In the genomic region with DNA sequence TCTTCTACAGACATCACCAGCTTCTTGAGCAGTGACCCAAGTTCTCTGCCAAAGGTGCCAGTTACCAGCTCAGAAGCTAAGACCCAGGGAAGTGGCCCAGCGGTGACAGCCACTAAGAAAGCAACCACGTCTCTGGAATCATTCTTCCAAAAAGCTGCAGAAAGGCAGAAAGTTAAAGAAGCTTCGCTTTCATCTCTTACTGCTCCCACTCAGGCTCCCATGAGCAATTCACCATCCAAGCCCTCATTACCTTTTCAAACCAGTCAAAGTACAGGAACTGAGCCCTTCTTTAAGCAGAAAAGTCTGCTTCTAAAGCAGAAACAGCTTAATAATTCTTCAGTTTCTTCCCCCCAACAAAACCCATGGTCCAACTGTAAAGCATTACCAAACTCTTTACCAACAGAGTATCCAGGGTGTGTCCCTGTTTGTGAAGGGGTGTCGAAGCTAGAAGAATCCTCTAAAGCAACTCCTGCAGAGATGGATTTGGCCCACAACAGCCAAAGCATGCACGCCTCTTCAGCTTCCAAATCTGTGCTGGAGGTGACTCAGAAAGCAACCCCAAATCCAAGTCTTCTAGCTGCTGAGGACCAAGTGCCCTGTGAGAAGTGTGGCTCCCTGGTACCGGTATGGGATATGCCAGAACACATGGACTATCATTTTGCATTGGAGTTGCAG, we compare ENCODE assay signal across 28 cellular contexts. TPM values are rescaled to one million over a fixed set of nuclear protein-coding genes. Genes with fewer than 3 reads are reported as not detected.
DNase-seq lines count a peak whose midpoint lies in the region; ATAC-seq, FAIRE-seq and TF ChIP-seq lines count a peak whose summit lies in the region.
"Had no signal": no experiment of that assay in that cellular context is flagged by ENCODE, and none has a peak within 500 bp of the region (broad histone marks: within the 10 kb centered on the region; RNA-seq: fewer than 3 reads in every experiment).

No MANE protein-coding gene starts in this region.

- H4K8ac ChIP-seq in IMR-90 (ENCODE audit: low read depth in 2 of 2, low read length in 2 of 2) (no peak overlapping the region), mesenchymal stem cell (ENCODE audit: low read length) (no peak overlapping the region)

- peaks cover 20% of the 10 kb centered on the region for H3K36me3 ChIP-seq in IMR-90 (ENCODE audit: control insufficient read depth, insufficient read depth, low read length)
- H3K36me3 ChIP-seq in K562 (ENCODE audit: control insufficient read depth, insufficient read depth, low read length) = peaks cover 54% of the 10 kb centered on the region
- peaks cover 38 to 68% of the 10 kb centered on the region in 2 experiments for H3K36me3 ChIP-seq in mesenchymal stem cell (ENCODE audit: control insufficient read depth in 1 of 2, insufficient read depth in 2 of 2, low read depth in 1 of 2, low read length in 2 of 2)
- peaks cover 2 to 72% (median 15%) of the 10 kb centered on the region in 3 donors for H3K36me3 ChIP-seq in tibial nerve
- H3K36me3 ChIP-seq: neural progenitor cell had no signal

- H3K4me1 ChIP-seq in IMR-90 (ENCODE audit: control insufficient read depth, insufficient read depth, low read length) (no peaks in the 10 kb centered on the region), K562 (replicated peaks in 1 of 2; ENCODE audit: control insufficient read depth in 2 of 2, insufficient read depth in 2 of 2, low read length in 2 of 2) (peaks cover 5 to 14% of the 10 kb centered on the region in 2 experiments; a peak in 4 of 5 replicates), mesenchymal stem cell (ENCODE audit: control insufficient read depth, insufficient read depth, low read depth, low read length) (peaks cover 1% of the 10 kb centered on the region), tibial nerve (no peaks in the 10 kb centered on the region)
- H3K4me1 ChIP-seq: HAP-1, neural progenitor cell, parathyroid adenoma had no signal

- 83% methylated on average over 4 of the region's 6 CpGs; no CpG with 5 or more reads in 1 of the 2 experiments for WGBS in IMR-90 (ENCODE audit: extremely low coverage in 2 of 2, insufficient read length in 1 of 2), 2 experiments
- 89% methylated on average over 6 of the region's 6 CpGs for WGBS in K562 (ENCODE audit: insufficient coverage, low coverage, missing lambda C conversion rate)
- 98% methylated on average over 6 of the region's 6 CpGs for WGBS in mesenchymal stem cell
- 89 to 96% methylated on average over 6 of the region's 6 CpGs for WGBS in tibial nerve, 2 donors

- BruUV-seq in IMR-90 (replicated peaks; lab: Mats Ljungman, UMichigan) = TSS peak; percentile 47
- BruUV-seq in K562 (replicated peaks; lab: Mats Ljungman, UMichigan) = TSS peak; percentile 26

- H3K14ac ChIP-seq in IMR-90 (replicated peaks; ENCODE audit: low read depth, low read length) (no peak overlapping the region), mesenchymal stem cell (ENCODE audit: low read length in 2 of 2) (no peak overlapping the region)

- H4K5ac ChIP-seq in IMR-90 (ENCODE audit: low read depth, low read length) = no peak overlapping the region

- H4K20me1 ChIP-seq in IMR-90 (ENCODE audit: insufficient read depth, low read length) (no peaks in the 10 kb centered on the region), K562 (replicated peaks; ENCODE audit: control insufficient read depth, insufficient read depth, low read length) (no peaks in the 10 kb centered on the region)

- H3K56ac ChIP-seq in IMR-90 (ENCODE audit: extremely low read depth, insufficient read depth, low read length) = no peak overlapping the region

- CTCF ChIA-PET in IMR-90 (lab: Yijun Ruan, JAX) (no interaction called here), K562 (lab: Yijun Ruan, JAX; ENCODE audit: low intra/inter-chr PET ratio) (interaction anchor here (0.8 kb wide), 1 partner anchor 10 kb away, joined by 3 read pairs; no protein-coding TSS in a partner anchor)

- no peak for TF ChIP-seq POLR2A in IMR-90 (IDR thresholded peaks at IDR 0.05; ENCODE audit: low read depth, low read length)
- no peak; the same call in 1 of the 2 replicates for TF ChIP-seq POLR2A in K562 (conservative IDR thresholded peaks at IDR 0.05)
- TF ChIP-seq POLR2A in tibial nerve (IDR thresholded peaks at IDR 0.05) = no peak

- no peaks in the 10 kb centered on the region for H3K9me1 ChIP-seq in IMR-90 (ENCODE audit: insufficient read depth, low read length)
- H3K9me1 ChIP-seq in K562 (ENCODE audit: control insufficient read depth, insufficient read depth, low read length) = no peaks in the 10 kb centered on the region

- no peaks in the 10 kb centered on the region for H3K79me2 ChIP-seq in K562 (ENCODE audit: control insufficient read depth, insufficient read depth, low read length)
- H3K79me2 ChIP-seq: parathyroid adenoma had no signal

- H2BK120ac ChIP-seq in IMR-90 (ENCODE audit: low read depth, low read length) = no peak overlapping the region
- no peak overlapping the region for H2BK120ac ChIP-seq in mesenchymal stem cell (ENCODE audit: low read depth, low read length)

- H2BK5ac ChIP-seq in IMR-90 (ENCODE audit: low read depth, low read length, poor library complexity, severe bottlenecking) = no peak overlapping the region
- no peak overlapping the region for H2BK5ac ChIP-seq in mesenchymal stem cell (ENCODE audit: low read depth, low read length, poor library complexity, severe bottlenecking)

- TF ChIP-seq RAD21 in IMR-90 (IDR thresholded peaks at IDR 0.05; ENCODE audit: low read length) = no peak
- no peak for TF ChIP-seq RAD21 in K562 (CRISPR knock-in tag; conservative IDR thresholded peaks at IDR 0.05 in 1 of 2, IDR thresholded peaks at IDR 0.05 in 1 of 2)

- H2AK5ac ChIP-seq in IMR-90 (ENCODE audit: low read depth, low read length) = no peak overlapping the region
- no peak overlapping the region for H2AK5ac ChIP-seq in mesenchymal stem cell (ENCODE audit: low read length, severe bottlenecking)

- H3K4me3 ChIP-seq in IMR-90 (ENCODE audit: insufficient read depth, low read depth, low read length) = no peak overlapping the region
- no peak overlapping the region for H3K4me3 ChIP-seq in K562
- no peak overlapping the region for H3K4me3 ChIP-seq in mesenchymal stem cell (ENCODE audit: insufficient read depth in 1 of 2, low read depth in 1 of 2, low read length in 2 of 2)
- H3K4me3 ChIP-seq in tibial nerve = no peak overlapping the region
- H3K4me3 ChIP-seq: HAP-1, neural progenitor cell, thoracic aorta had no signal

- H2BK12ac ChIP-seq in mesenchymal stem cell (ENCODE audit: low read length in 2 of 2) = no peak overlapping the region

- no peak overlapping the region for H2BK20ac ChIP-seq in IMR-90 (ENCODE audit: low read depth, low read length)

- TF ChIP-seq EP300 in K562 (IDR thresholded peaks at IDR 0.05; ENCODE audit: low read length) (no peak), tibial nerve (IDR thresholded peaks at IDR 0.05) (no peak)

- TF ChIP-seq CTCF in IMR-90 (conservative IDR thresholded peaks at IDR 0.05; ENCODE audit: low read depth, low read length) = no peak
- no peak for TF ChIP-seq CTCF in K562 (IDR thresholded peaks at IDR 0.05 in 2 of 3, conservative IDR thresholded peaks at IDR 0.05 in 1 of 3; ENCODE audit: insufficient read depth in 2 of 3, low read depth in 1 of 3, low read length in 3 of 3)
- TF ChIP-seq CTCF in tibial nerve (IDR thresholded peaks at IDR 0.05) = no peak

- H4K91ac ChIP-seq in IMR-90 (ENCODE audit: insufficient read depth, low read depth, low read length) (no peak overlapping the region), mesenchymal stem cell (ENCODE audit: low read length) (no peak overlapping the region)

- intact Hi-C loops in IMR-90 (cut with micrococcal nuclease) = no loop called here
- intact Hi-C loops in K562 (cut with micrococcal nuclease) = no loop called here

- FAIRE-seq in K562 (lab: Jason Lieb, UNC) = no peak
- FAIRE-seq: RCC 7860, small intestine had no signal

- H3K27me3 ChIP-seq in IMR-90 (ENCODE audit: control insufficient read depth, insufficient read depth, low read length) = no peaks in the 10 kb centered on the region
- no peaks in the 10 kb centered on the region for H3K27me3 ChIP-seq in K562 (ENCODE audit: control insufficient read depth in 2 of 2, insufficient read depth in 2 of 2, low read length in 2 of 2)
- H3K27me3 ChIP-seq in mesenchymal stem cell (ENCODE audit: control insufficient read depth in 1 of 2, insufficient read depth in 1 of 2, low read length in 2 of 2) = no peaks in the 10 kb centered on the region
- H3K27me3 ChIP-seq in tibial nerve = no peaks in the 10 kb centered on the region
- H3K27me3 ChIP-seq: neural progenitor cell had no signal

- H2AK9ac ChIP-seq in IMR-90 (replicated peaks; ENCODE audit: low read depth, low read length, poor library complexity) = no peak overlapping the region

- DNase-seq in AG20443 (ENCODE audit: low spot score) (peak; percentile 17), IMR-90 (no peak), K562 (ENCODE audit: extremely low read depth in 1 of 4, low spot score in 3 of 4) (no peak), mesenchymal stem cell (no peak), NCI-H748 (lab: John Stamatoyannopoulos, UW; ENCODE audit: unreplicated experiment) (no peak), tibial nerve (ENCODE audit: low spot score in 2 of 2) (no peak)
- DNase-seq: activated CD4-positive, alpha-beta T cell treated with anti-CD3 and anti-CD28 coated beads, Interleukin-2, amount 10 ng/mL, durations not matched to agents 24 days and 14 days; activated naive CD4-positive, alpha-beta T cell treated with anti-CD3 and anti-CD28 coated beads for 36 hours; C1 segment of cervical spinal cord; Caco-2; effector CD8-positive, alpha-beta T cell; Kasumi-1; MV-4-11; NCI-H146; NCI-H2107; NCI-H748 treated with DMSO at 0.1 percent for 48 hours; SHP77 treated with DMSO at 0.1 percent for 48 hours; small intestine; stimulated activated naive CD4-positive, alpha-beta T cell; WERI-Rb-1 had no signal

- H3K18ac ChIP-seq in IMR-90 (ENCODE audit: low read depth, low read length) (no peak overlapping the region), mesenchymal stem cell (ENCODE audit: low read depth in 1 of 2, low read length in 2 of 2) (no peak overlapping the region)

- dilution Hi-C loops in IMR-90 (cut with HindIII; ENCODE audit: low sequenced_read_pairs, unreplicated experiment) = no loop called here

- in situ Hi-C loops in IMR-90 (cut with MboI; ENCODE audit: low sequenced_read_pairs) = no loop called here
- in situ Hi-C loops in K562 (cut with MboI) = no loop called here

- H3K27ac ChIP-seq in IMR-90 (ENCODE audit: insufficient read depth, low read length) (no peak overlapping the region), K562 (ENCODE audit: extremely low read depth, low read depth, low read length) (no peak overlapping the region), mesenchymal stem cell (ENCODE audit: low read length, poor library complexity, severe bottlenecking) (no peak overlapping the region), tibial nerve (no peak overlapping the region)
- H3K27ac ChIP-seq: neural progenitor cell, parathyroid adenoma, thoracic aorta, WERI-Rb-1 had no signal

- H3K4ac ChIP-seq in IMR-90 (ENCODE audit: low read depth, low read length) (0 out of 2 replicates have a peak overlapping the region, but pooled peaks have one; percentile 6), mesenchymal stem cell (ENCODE audit: low read depth in 1 of 2, low read length in 2 of 2) (no peak overlapping the region)

- POLR2A ChIA-PET in IMR-90 (lab: Charles Lee; ENCODE audit: unreplicated experiment) (no interaction called here), K562 (lab: Yijun Ruan, JAX) (interaction anchor here (0.6 to 8.4 kb wide), 11 partner anchors 8 to 379 kb away, joined by 3 to 135 read pairs (median 4); a partner anchor contains a TSS)

- H2AFZ ChIP-seq in IMR-90 (replicated peaks; ENCODE audit: low read length, poor library complexity) (no peak overlapping the region), K562 (ENCODE audit: low read depth, low read length) (no peak overlapping the region), mesenchymal stem cell (ENCODE audit: low read depth, low read length) (no peak overlapping the region)
- H2AFZ ChIP-seq: neural progenitor cell, parathyroid adenoma had no signal

- no peak overlapping the region for H3K9ac ChIP-seq in IMR-90 (ENCODE audit: low read depth, low read length)
- no peak overlapping the region for H3K9ac ChIP-seq in K562 (ENCODE audit: insufficient read depth in 1 of 2, low read depth in 2 of 2, low read length in 2 of 2)
- H3K9ac ChIP-seq in mesenchymal stem cell (ENCODE audit: low read length) = peak overlapping the region; percentile 5
- H3K9ac ChIP-seq: neural progenitor cell, parathyroid adenoma had no signal

- no peak overlapping the region; the same call in 2 of the 3 replicates for H2BK15ac ChIP-seq in IMR-90 (ENCODE audit: low read depth, low read length)
- H2BK15ac ChIP-seq in mesenchymal stem cell (ENCODE audit: low read depth, poor library complexity, severe bottlenecking) = no peak overlapping the region

- H3K79me1 ChIP-seq in IMR-90 (ENCODE audit: low read depth in 1 of 2, low read length in 2 of 2) = peaks cover 2 to 21% of the 10 kb centered on the region in 2 experiments; a peak in 3 of 4 replicates
- peaks cover 11% of the 10 kb centered on the region for H3K79me1 ChIP-seq in mesenchymal stem cell (replicated peaks; ENCODE audit: low read length, poor library complexity, severe bottlenecking)

- no peak for ATAC-seq in IMR-90 (ENCODE audit: low read depth)
- ATAC-seq in K562 = no peak
- ATAC-seq in GM21723 (IDR thresholded peaks at IDR 0.05; ENCODE audit: unreplicated experiment) = no peak
- ATAC-seq: left lobe of liver had no signal

- H3K9me3 ChIP-seq in IMR-90 (ENCODE audit: control insufficient read depth, insufficient read depth, low read length) (no peaks in the 10 kb centered on the region), K562 (replicated peaks; ENCODE audit: control insufficient read depth, insufficient read depth, low read depth, low read length) (no peaks in the 10 kb centered on the region), mesenchymal stem cell (ENCODE audit: control insufficient read depth, low read length) (no peaks in the 10 kb centered on the region), tibial nerve (no peaks in the 10 kb centered on the region)
- H3K9me3 ChIP-seq: Caco-2, HAP-1, thoracic aorta had no signal

- H3K23ac ChIP-seq in IMR-90 (ENCODE audit: low read depth, low read length) (no peak overlapping the region), mesenchymal stem cell (ENCODE audit: low read length in 2 of 2) (no peak overlapping the region)

- H3K4me2 ChIP-seq in IMR-90 (ENCODE audit: low read depth, low read length) (no peak overlapping the region), K562 (ENCODE audit: insufficient read depth, low read length) (no peak overlapping the region), mesenchymal stem cell (ENCODE audit: low read length, poor library complexity, severe bottlenecking) (no peak overlapping the region)
- H3K4me2 ChIP-seq: neural progenitor cell had no signal

RNA-seq across cellular contexts. Expression of a gene that starts 15.2 kb away (rescaled TPM):
- total RNA-seq in IMR-90 (2012; rRNA removed) = 34.2 and 38.4 TPM in 2 replicates
- polyA plus RNA-seq in IMR-90 (2012; rRNA removed) = 79.7 and 86.6 TPM in 2 replicates
- polyA plus RNA-seq in IMR-90 (2012; cell fraction: cytosol; rRNA removed) = 30.1 and 40.2 TPM in 2 replicates
- polyA plus RNA-seq in IMR-90 (2012; cell fraction: nucleus; rRNA removed; ENCODE audit: low replicate concordance) = 470 and 640 TPM in 2 replicates
- total RNA-seq in K562 (2011; cell fraction: chromatin; rRNA removed; ENCODE audit: low replicate concordance) = 558 and 907 TPM in 2 replicates
- 446 and 460 TPM in 2 replicates for total RNA-seq in K562 (2011; cell fraction: nucleolus; rRNA removed)
- 547 and 636 TPM in 2 replicates for total RNA-seq in K562 (2011; cell fraction: nucleoplasm; rRNA removed)
- total RNA-seq in K562 (2014; rRNA removed) = 111 and 127 TPM in 2 replicates
- total RNA-seq in K562 (2014; rRNA removed; fragmentation: Illumina TruSeq; extraction: Trizol) = 92.5 and 99.4 TPM in 2 replicates
- 68.8 and 71.1 TPM in 2 replicates for total RNA-seq in K562 (2015; rRNA removed; fragmentation: Illumina TruSeq; extraction: Trizol)
- 121 and 162 TPM in 2 replicates for total RNA-seq in K562 (2021)
- polyA plus RNA-seq in K562 (2011; rRNA removed) = 184 and 259 TPM in 2 replicates
- polyA plus RNA-seq in K562 (2011; cell fraction: cytosol; rRNA removed) = 167 and 217 TPM in 2 replicates
- polyA plus RNA-seq in K562 (2011; cell fraction: nucleus; rRNA removed) = 1,016 and 1,080 TPM in 2 replicates
- polyA plus RNA-seq in K562 (2012) = 101 and 429 TPM in 2 replicates
- 162 and 169 TPM in 2 replicates for polyA plus RNA-seq in K562 (2014; fragmentation: Illumina TruSeq; extraction: Trizol)
- polyA plus RNA-seq in K562 (2014; fragmentation: Nextera tagmentation; extraction: Ambion mirVana) = 10 to 100 TPM; 48.4 to 60.9 TPM
- polyA plus RNA-seq in K562 (2014; rRNA removed) = 171 and 196 TPM in 2 replicates
- 87.3 and 97.4 TPM in 2 replicates for polyA minus RNA-seq in K562 (2011; rRNA and poly(A)+ RNA removed)
- polyA minus RNA-seq in K562 (2011; cell fraction: cytosol; rRNA and poly(A)+ RNA removed) = 46.5 and 62.7 TPM in 2 replicates
- 121 and 183 TPM in 2 replicates for polyA minus RNA-seq in K562 (2011; cell fraction: nucleus; rRNA and poly(A)+ RNA removed)
- polyA plus RNA-seq in mesenchymal stem cell (2013, experiment 1 of 2) = 70.7 TPM
- 68.3 TPM for polyA plus RNA-seq in mesenchymal stem cell (2013, experiment 2 of 2)
- 10 to 100 TPM; 33.2 to 58.5 (median 39.7) TPM for total RNA-seq in tibial nerve

RNA-seq across cellular contexts. Expression of a gene that starts 21.8 kb away (rescaled TPM):
- total RNA-seq in IMR-90 (2012; rRNA removed) (28.1 and 31.1 TPM in 2 replicates), K562 (2014; rRNA removed) (69.7 and 78.1 TPM in 2 replicates), K562 (2014; rRNA removed; fragmentation: Illumina TruSeq; extraction: Trizol) (73.8 and 76.7 TPM in 2 replicates), K562 (2015; rRNA removed; fragmentation: Illumina TruSeq; extraction: Trizol) (73.2 and 75.1 TPM in 2 replicates), K562 (2021) (71.5 and 77.4 TPM in 2 replicates), tibial nerve (10 to 100 TPM; 16.3 to 36.9 (median 21.5) TPM)
- polyA plus RNA-seq in IMR-90 (2012; rRNA removed) (40.4 and 50.2 TPM in 2 replicates), K562 (2011; rRNA removed) (120 TPM in 2 replicates), K562 (2014; fragmentation: Illumina TruSeq; extraction: Trizol) (113 and 116 TPM in 2 replicates), K562 (2014; fragmentation: Nextera tagmentation; extraction: Ambion mirVana) (100 to 1,000 TPM; 241 to 321 TPM), K562 (2014; rRNA removed) (102 and 111 TPM in 2 replicates)
- 20.9 and 32.3 TPM in 2 replicates for polyA plus RNA-seq in IMR-90 (2012; cell fraction: cytosol; rRNA removed)
- 22.5 and 23.5 TPM in 2 replicates for polyA plus RNA-seq in IMR-90 (2012; cell fraction: nucleus; rRNA removed; ENCODE audit: low replicate concordance)
- total RNA-seq in K562 (2011; cell fraction: chromatin; rRNA removed; ENCODE audit: low replicate concordance) = 89.9 and 155 TPM in 2 replicates
- 95.9 and 115 TPM in 2 replicates for total RNA-seq in K562 (2011; cell fraction: nucleolus; rRNA removed)
- total RNA-seq in K562 (2011; cell fraction: nucleoplasm; rRNA removed) = 87.8 and 100 TPM in 2 replicates
- polyA plus RNA-seq in K562 (2011; cell fraction: cytosol; rRNA removed) = 173 and 183 TPM in 2 replicates
- 62.0 and 78.0 TPM in 2 replicates for polyA plus RNA-seq in K562 (2011; cell fraction: nucleus; rRNA removed)
- 49.6 and 65.4 TPM in 2 replicates for polyA plus RNA-seq in K562 (2012)
- polyA minus RNA-seq in K562 (2011; rRNA and poly(A)+ RNA removed) = 73.9 and 74.5 TPM in 2 replicates
- 33.5 and 38.0 TPM in 2 replicates for polyA minus RNA-seq in K562 (2011; cell fraction: cytosol; rRNA and poly(A)+ RNA removed)
- polyA minus RNA-seq in K562 (2011; cell fraction: nucleus; rRNA and poly(A)+ RNA removed) = 18.2 and 39.4 TPM in 2 replicates
- 27.2 TPM for polyA plus RNA-seq in mesenchymal stem cell (2013, experiment 1 of 2)
- polyA plus RNA-seq in mesenchymal stem cell (2013, experiment 2 of 2) = 26.6 TPM

RNA-seq across cellular contexts. Expression of a gene that starts 31.0 kb away (rescaled TPM):
- under 0.01 and 0.18 TPM in 2 replicates for total RNA-seq in IMR-90 (2012; rRNA removed)
- 0.21 and 0.24 TPM in 2 replicates for polyA plus RNA-seq in IMR-90 (2012; rRNA removed)
- polyA plus RNA-seq in IMR-90 (2012; cell fraction: cytosol; rRNA removed) = 0.34 and 0.38 TPM in 2 replicates
- 0.14 and 0.24 TPM in 2 replicates for polyA plus RNA-seq in IMR-90 (2012; cell fraction: nucleus; rRNA removed; ENCODE audit: low replicate concordance)
- 0.32 TPM in 1 of 2 replicates, not detected in the other for total RNA-seq in K562 (2011; cell fraction: chromatin; rRNA removed; ENCODE audit: low replicate concordance)
- 0.17 TPM in 1 of 2 replicates, not detected in the other for total RNA-seq in K562 (2011; cell fraction: nucleolus; rRNA removed)
- total RNA-seq in K562 (2011; cell fraction: nucleoplasm; rRNA removed) = 0.22 and 0.38 TPM in 2 replicates
- 0.05 TPM in 1 of 2 replicates, not detected in the other for total RNA-seq in K562 (2014; rRNA removed)
- not detected in 2 replicates for total RNA-seq in K562 (2014; rRNA removed; fragmentation: Illumina TruSeq; extraction: Trizol)
- total RNA-seq in K562 (2015; rRNA removed; fragmentation: Illumina TruSeq; extraction: Trizol) = not detected in 2 replicates
- total RNA-seq in K562 (2021) = not detected in 2 replicates
- polyA plus RNA-seq in K562 (2011; rRNA removed) = 0.04 TPM in 1 of 2 replicates, not detected in the other
- polyA plus RNA-seq in K562 (2011; cell fraction: cytosol; rRNA removed) = not detected in 2 replicates
- polyA plus RNA-seq in K562 (2011; cell fraction: nucleus; rRNA removed) = 0.04 TPM in 1 of 2 replicates, not detected in the other
- polyA plus RNA-seq in K562 (2012) = 0.40 and 0.49 TPM in 2 replicates
- not detected in 2 replicates for polyA plus RNA-seq in K562 (2014; fragmentation: Illumina TruSeq; extraction: Trizol)
- under 1 TPM; 0.39 to 0.60 TPM for polyA plus RNA-seq in K562 (2014; fragmentation: Nextera tagmentation; extraction: Ambion mirVana)
- polyA plus RNA-seq in K562 (2014; rRNA removed) = not detected in 2 replicates
- polyA minus RNA-seq in K562 (2011; rRNA and poly(A)+ RNA removed) = 0.11 and 0.15 TPM in 2 replicates
- polyA minus RNA-seq in K562 (2011; cell fraction: cytosol; rRNA and poly(A)+ RNA removed) = not detected in 2 replicates
- polyA minus RNA-seq in K562 (2011; cell fraction: nucleus; rRNA and poly(A)+ RNA removed) = 0.22 TPM in 1 of 2 replicates, not detected in the other
- polyA plus RNA-seq in mesenchymal stem cell (2013, experiment 1 of 2) = 0.62 TPM
- 0.84 TPM for polyA plus RNA-seq in mesenchymal stem cell (2013, experiment 2 of 2)
- total RNA-seq in tibial nerve = under 1 TPM in 3 of 4 donors, not detected in 1; 0.30 to 0.66 (median 0.63) TPM
- total RNA-seq: activated CD4-positive, alpha-beta T cell treated with anti-CD3 and anti-CD28 coated beads, Interleukin-2, amount 10 ng/mL, durations not matched to agents 24 days and 14 days; activated naive CD4-positive, alpha-beta T cell treated with anti-CD3 and anti-CD28 coated beads for 36 hours; Caco-2; epithelial cell of proximal tubule; left lobe of liver; thoracic aorta had no signal

RNA-seq across cellular contexts. Expression of a gene that starts 37.9 kb away (rescaled TPM):
- total RNA-seq in IMR-90 (2012; rRNA removed) (25.8 and 26.0 TPM in 2 replicates), K562 (2014; rRNA removed) (12.7 and 19.3 TPM in 2 replicates), K562 (2014; rRNA removed; fragmentation: Illumina TruSeq; extraction: Trizol) (23.0 and 23.5 TPM in 2 replicates), K562 (2015; rRNA removed; fragmentation: Illumina TruSeq; extraction: Trizol) (21.2 and 23.9 TPM in 2 replicates), K562 (2021) (31.4 and 31.8 TPM in 2 replicates), tibial nerve (1 to 10 TPM; 6.0 to 9.2 (median 8.5) TPM)
- polyA plus RNA-seq in IMR-90 (2012; rRNA removed) (13.1 and 13.3 TPM in 2 replicates), K562 (2011; rRNA removed) (26.8 and 31.6 TPM in 2 replicates), K562 (2014; fragmentation: Illumina TruSeq; extraction: Trizol) (16.2 and 20.6 TPM in 2 replicates), K562 (2014; fragmentation: Nextera tagmentation; extraction: Ambion mirVana) (10 to 100 TPM in 1 of 2 experiments, 1 to 10 TPM in 1; 5.8 to 10.6 TPM), K562 (2014; rRNA removed) (11.4 and 14.7 TPM in 2 replicates)
- 4.7 and 6.3 TPM in 2 replicates for polyA plus RNA-seq in IMR-90 (2012; cell fraction: cytosol; rRNA removed)
- polyA plus RNA-seq in IMR-90 (2012; cell fraction: nucleus; rRNA removed; ENCODE audit: low replicate concordance) = 3.2 and 14.1 TPM in 2 replicates
- 59.2 and 63.3 TPM in 2 replicates for total RNA-seq in K562 (2011; cell fraction: chromatin; rRNA removed; ENCODE audit: low replicate concordance)
- 35.1 and 36.9 TPM in 2 replicates for total RNA-seq in K562 (2011; cell fraction: nucleolus; rRNA removed)
- total RNA-seq in K562 (2011; cell fraction: nucleoplasm; rRNA removed) = 34.4 and 35.3 TPM in 2 replicates
- 11.3 and 17.3 TPM in 2 replicates for polyA plus RNA-seq in K562 (2011; cell fraction: cytosol; rRNA removed)
- polyA plus RNA-seq in K562 (2011; cell fraction: nucleus; rRNA removed) = 18.0 and 21.1 TPM in 2 replicates
- polyA plus RNA-seq in K562 (2012) = 15.4 and 22.4 TPM in 2 replicates
- polyA minus RNA-seq in K562 (2011; rRNA and poly(A)+ RNA removed) = 88.7 and 99.1 TPM in 2 replicates
- 24.4 and 26.2 TPM in 2 replicates for polyA minus RNA-seq in K562 (2011; cell fraction: cytosol; rRNA and poly(A)+ RNA removed)
- 12.8 and 20.7 TPM in 2 replicates for polyA minus RNA-seq in K562 (2011; cell fraction: nucleus; rRNA and poly(A)+ RNA removed)
- polyA plus RNA-seq in mesenchymal stem cell (2013, experiment 1 of 2) = 10.5 TPM
- 10.3 TPM for polyA plus RNA-seq in mesenchymal stem cell (2013, experiment 2 of 2)

RNA-seq across cellular contexts. Expression of a gene that starts 38.0 kb away (rescaled TPM):
- total RNA-seq in IMR-90 (2012; rRNA removed) = 30.0 and 30.1 TPM in 2 replicates
- 27.3 and 29.0 TPM in 2 replicates for polyA plus RNA-seq in IMR-90 (2012; rRNA removed)
- 7.0 and 15.6 TPM in 2 replicates for polyA plus RNA-seq in IMR-90 (2012; cell fraction: cytosol; rRNA removed)
- 25.4 and 42.1 TPM in 2 replicates for polyA plus RNA-seq in IMR-90 (2012; cell fraction: nucleus; rRNA removed; ENCODE audit: low replicate concordance)
- 429 and 472 TPM in 2 replicates for total RNA-seq in K562 (2011; cell fraction: chromatin; rRNA removed; ENCODE audit: low replicate concordance)
- 259 and 261 TPM in 2 replicates for total RNA-seq in K562 (2011; cell fraction: nucleolus; rRNA removed)
- 326 and 371 TPM in 2 replicates for total RNA-seq in K562 (2011; cell fraction: nucleoplasm; rRNA removed)
- 91.6 and 102 TPM in 2 replicates for total RNA-seq in K562 (2014; rRNA removed)
- total RNA-seq in K562 (2014; rRNA removed; fragmentation: Illumina TruSeq; extraction: Trizol) = 99.1 and 106 TPM in 2 replicates
- total RNA-seq in K562 (2015; rRNA removed; fragmentation: Illumina TruSeq; extraction: Trizol) = 95.4 and 97.1 TPM in 2 replicates
- total RNA-seq in K562 (2021) = 170 and 180 TPM in 2 replicates
- polyA plus RNA-seq in K562 (2011; rRNA removed) = 145 and 166 TPM in 2 replicates
- 110 and 161 TPM in 2 replicates for polyA plus RNA-seq in K562 (2011; cell fraction: cytosol; rRNA removed)
- polyA plus RNA-seq in K562 (2011; cell fraction: nucleus; rRNA removed) = 247 and 250 TPM in 2 replicates
- 76.8 and 101 TPM in 2 replicates for polyA plus RNA-seq in K562 (2012)
- polyA plus RNA-seq in K562 (2014; fragmentation: Illumina TruSeq; extraction: Trizol) = 105 and 130 TPM in 2 replicates
- 10 to 100 TPM; 36.0 to 72.3 TPM for polyA plus RNA-seq in K562 (2014; fragmentation: Nextera tagmentation; extraction: Ambion mirVana)
- 101 TPM in 2 replicates for polyA plus RNA-seq in K562 (2014; rRNA removed)
- polyA minus RNA-seq in K562 (2011; rRNA and poly(A)+ RNA removed) = 186 and 262 TPM in 2 replicates
- 127 and 149 TPM in 2 replicates for polyA minus RNA-seq in K562 (2011; cell fraction: cytosol; rRNA and poly(A)+ RNA removed)
- polyA minus RNA-seq in K562 (2011; cell fraction: nucleus; rRNA and poly(A)+ RNA removed) = 121 and 146 TPM in 2 replicates
- 15.2 TPM for polyA plus RNA-seq in mesenchymal stem cell (2013, experiment 1 of 2)
- polyA plus RNA-seq in mesenchymal stem cell (2013, experiment 2 of 2) = 12.9 TPM
- 10 to 100 TPM; 12.5 to 38.3 (median 32.8) TPM for total RNA-seq in tibial nerve
